ENCODE assay signal across 1 cellular context in the genomic region with DNA sequence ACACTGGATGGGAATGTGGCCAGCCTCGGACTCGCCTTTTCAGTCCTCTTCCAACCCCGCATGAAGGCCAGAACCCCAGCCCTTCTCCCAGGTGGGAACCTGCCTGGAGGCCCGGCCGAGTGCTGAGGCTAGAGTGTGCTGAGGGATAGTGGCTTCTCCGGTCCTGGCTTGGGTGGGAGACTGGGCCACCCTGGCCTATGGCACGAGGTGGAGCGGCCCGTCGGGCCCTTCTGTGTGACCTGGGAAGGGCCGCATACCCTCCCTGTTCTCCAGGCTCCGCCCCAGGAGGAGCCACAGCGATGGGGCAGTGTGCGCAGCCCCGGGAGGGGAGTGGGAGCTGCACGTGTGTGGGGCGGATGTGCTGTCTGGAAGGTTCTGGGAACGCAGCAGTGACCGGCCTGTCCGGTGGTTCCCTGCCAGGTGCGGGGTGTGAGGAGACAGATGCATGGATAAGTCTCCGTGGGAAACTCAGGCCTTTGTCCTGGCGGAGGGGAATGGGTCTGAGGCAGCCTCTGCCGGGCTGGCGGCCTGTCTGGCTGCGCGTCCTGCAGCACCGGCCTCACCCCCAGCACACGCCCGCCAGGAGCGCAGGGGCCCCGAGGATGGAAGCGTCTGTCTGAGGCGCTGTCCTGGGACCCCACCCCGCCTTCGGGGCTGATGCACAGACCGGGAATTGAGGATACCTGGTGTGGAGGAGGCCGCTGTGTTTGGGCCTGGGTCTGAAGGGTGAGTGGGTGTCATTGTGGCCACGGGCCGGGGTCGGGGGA.
TF ChIP-seq lines count a peak whose summit lies in the region.

No MANE protein-coding gene starts in this region.

TF ChIP-seq in HEK293, 187 proteins besides CTCF, POLR2A, EP300 and RAD21 (continued from another document):
- TF ChIP-seq, protein P1, sequence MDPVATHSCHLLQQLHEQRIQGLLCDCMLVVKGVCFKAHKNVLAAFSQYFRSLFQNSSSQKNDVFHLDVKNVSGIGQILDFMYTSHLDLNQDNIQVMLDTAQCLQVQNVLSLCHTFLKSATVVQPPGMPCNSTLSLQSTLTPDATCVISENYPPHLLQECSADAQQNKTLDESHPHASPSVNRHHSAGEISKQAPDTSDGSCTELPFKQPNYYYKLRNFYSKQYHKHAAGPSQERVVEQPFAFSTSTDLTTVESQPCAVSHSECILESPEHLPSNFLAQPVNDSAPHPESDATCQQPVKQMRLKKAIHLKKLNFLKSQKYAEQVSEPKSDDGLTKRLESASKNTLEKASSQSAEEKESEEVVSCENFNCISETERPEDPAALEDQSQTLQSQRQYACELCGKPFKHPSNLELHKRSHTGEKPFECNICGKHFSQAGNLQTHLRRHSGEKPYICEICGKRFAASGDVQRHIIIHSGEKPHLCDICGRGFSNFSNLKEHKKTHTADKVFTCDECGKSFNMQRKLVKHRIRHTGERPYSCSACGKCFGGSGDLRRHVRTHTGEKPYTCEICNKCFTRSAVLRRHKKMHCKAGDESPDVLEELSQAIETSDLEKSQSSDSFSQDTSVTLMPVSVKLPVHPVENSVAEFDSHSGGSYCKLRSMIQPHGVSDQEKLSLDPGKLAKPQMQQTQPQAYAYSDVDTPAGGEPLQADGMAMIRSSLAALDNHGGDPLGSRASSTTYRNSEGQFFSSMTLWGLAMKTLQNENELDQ (tag by site-specific recombination; IDR thresholded peaks at IDR 0.05; ENCODE audit: low read depth), result no peak
- TF ChIP-seq ZNF391 (tag by site-specific recombination; IDR thresholded peaks at IDR 0.05; ENCODE audit: borderline replicate concordance, low read depth) (no peak), ZNF701 (tag by site-specific recombination; IDR thresholded peaks at IDR 0.05) (no peak), ZNF433 (tag by site-specific recombination; IDR thresholded peaks at IDR 0.05; ENCODE audit: low read depth) (no peak), KLF8 (tag by site-specific recombination; IDR thresholded peaks at IDR 0.05) (no peak), ZFHX2 (tag by site-specific recombination; conservative IDR thresholded peaks at IDR 0.05) (no peak), ZNF394 (tag by site-specific recombination; IDR thresholded peaks at IDR 0.05; ENCODE audit: borderline replicate concordance) (no peak)
